In genomic region chr1:153633747-153634665, GRCh38 we compare ENCODE assay signal across 1 cellular context.
A peak's percentile ranks its signal among the peaks of the same experiment; 100 is the strongest.
TF ChIP-seq lines count a peak whose summit lies in the region.

Gene CHTOP (plus strand): TSS chr1:153634066. CDS start chr1:153636589, 2,523 bp downstream.

TF ChIP-seq in HepG2, 621 proteins besides CTCF, POLR2A, EP300 and RAD21 (continued from another document and continues in another):
- TF ChIP-seq AHDC1 (CRISPR knock-in tag; IDR thresholded peaks at IDR 0.05; ENCODE audit: borderline replicate concordance) (peak; percentile 67), ZNF232 (CRISPR knock-in tag; IDR thresholded peaks at IDR 0.05; ENCODE audit: borderline replicate concordance) (0 out of 2 replicates have a peak, but pooled peaks have one; percentile 45), LBX2 (CRISPR knock-in tag; IDR thresholded peaks at IDR 0.05; ENCODE audit: borderline replicate concordance) (peak; percentile 76; the same call in 1 of the 2 replicates), NR1H2 (CRISPR knock-in tag; IDR thresholded peaks at IDR 0.05; ENCODE audit: borderline replicate concordance, low read depth) (no peak), ZSCAN9 (CRISPR knock-in tag; IDR thresholded peaks at IDR 0.05; ENCODE audit: borderline replicate concordance) (peak; percentile 81), CENPT (CRISPR knock-in tag; IDR thresholded peaks at IDR 0.05; ENCODE audit: low read depth) (no peak), ATF6 (CRISPR knock-in tag; conservative IDR thresholded peaks at IDR 0.05) (no peak), ZGPAT (CRISPR knock-in tag; IDR thresholded peaks at IDR 0.05) (peak; percentile 78), ZHX1 (CRISPR knock-in tag; IDR thresholded peaks at IDR 0.05; ENCODE audit: low read depth) (peak; percentile 99), CERS6 (CRISPR knock-in tag; IDR thresholded peaks at IDR 0.05) (no peak), ZSCAN31 (CRISPR knock-in tag; IDR thresholded peaks at IDR 0.05; ENCODE audit: low read depth) (no peak; the same call in 1 of the 2 replicates), POGZ (CRISPR knock-in tag; IDR thresholded peaks at IDR 0.05) (peak; percentile 91), SNAI1 (CRISPR knock-in tag; IDR thresholded peaks at IDR 0.05; ENCODE audit: borderline replicate concordance) (no peak), ZBTB21 (CRISPR knock-in tag; IDR thresholded peaks at IDR 0.05) (peak; percentile 74), FOSL1 (CRISPR knock-in tag; IDR thresholded peaks at IDR 0.05; ENCODE audit: borderline replicate concordance) (no peak), ZNF792 (CRISPR knock-in tag; IDR thresholded peaks at IDR 0.05) (peak; percentile 51; the same call in 1 of the 2 replicates), ZNF569 (CRISPR knock-in tag; IDR thresholded peaks at IDR 0.05; ENCODE audit: borderline replicate concordance) (peak; percentile 79; the same call in 1 of the 2 replicates), KDM2A (CRISPR knock-in tag; IDR thresholded peaks at IDR 0.05; ENCODE audit: borderline replicate concordance, low read depth) (peak; percentile 92), ZNF556 (CRISPR knock-in tag; IDR thresholded peaks at IDR 0.05; ENCODE audit: borderline replicate concordance) (0 out of 2 replicates have a peak, but pooled peaks have one; percentile 51), NAIF1 (CRISPR knock-in tag; IDR thresholded peaks at IDR 0.05; ENCODE audit: borderline replicate concordance) (peak; percentile 92), GLI4 (CRISPR knock-in tag; IDR thresholded peaks at IDR 0.05; ENCODE audit: borderline replicate concordance) (no peak; the same call in 1 of the 2 replicates), ZMAT3 (CRISPR knock-in tag; conservative IDR thresholded peaks at IDR 0.05) (peak; percentile 85), ZNF460 (CRISPR knock-in tag; IDR thresholded peaks at IDR 0.05; ENCODE audit: borderline replicate concordance) (peak; percentile 49; the same call in 1 of the 2 replicates), ZNF629 (CRISPR knock-in tag; conservative IDR thresholded peaks at IDR 0.05) (no peak), HMGXB3 (CRISPR knock-in tag; IDR thresholded peaks at IDR 0.05; ENCODE audit: borderline replicate concordance) (peak; percentile 79), PITX1 (CRISPR knock-in tag; IDR thresholded peaks at IDR 0.05) (peak; percentile 45; the same call in 1 of the 2 replicates), CREM (IDR thresholded peaks at IDR 0.05) (peak; percentile 87), CREM (CRISPR knock-in tag; IDR thresholded peaks at IDR 0.05) (no peak; the same call in 1 of the 2 replicates), ZNF891 (CRISPR knock-in tag; IDR thresholded peaks at IDR 0.05) (peak; percentile 74), RNF219 (CRISPR knock-in tag; IDR thresholded peaks at IDR 0.05) (no peak), IRF1 (CRISPR knock-in tag; IDR thresholded peaks at IDR 0.05; ENCODE audit: low read depth) (no peak), DBP (CRISPR knock-in tag; IDR thresholded peaks at IDR 0.05; ENCODE audit: not compliant biosample characterization) (no peak), ARHGAP35 (CRISPR knock-in tag; IDR thresholded peaks at IDR 0.05; ENCODE audit: borderline replicate concordance) (peak; percentile 71; the same call in 1 of the 2 replicates), ZNF501 (CRISPR knock-in tag; IDR thresholded peaks at IDR 0.05) (peak; percentile 96), RFXAP (CRISPR knock-in tag; IDR thresholded peaks at IDR 0.05; ENCODE audit: borderline replicate concordance) (peak; percentile 66; the same call in 1 of the 2 replicates)
